8 cellular contexts compared by ENCODE assay signal in genomic region chr5:14581891-14582796, GRCh38. TPM values are rescaled to one million over a fixed set of nuclear protein-coding genes. Genes with fewer than 3 reads are reported as not detected.
DNase-seq lines count a peak whose midpoint lies in the region; ATAC-seq and TF ChIP-seq lines count a peak whose summit lies in the region.

No MANE protein-coding gene starts in this region.

- no peak for DNase-seq in AG09309 (ENCODE audit: low read depth)
- peak; percentile 77 to 79 for DNase-seq in NOMO-1 (lab: John Stamatoyannopoulos, UW; ENCODE audit: unreplicated experiment in 2 of 2)
- DNase-seq in activated T-cell treated with anti-CD3 and anti-CD28 coated beads for 24 hours (ENCODE audit: low read depth): peak; percentile 69
- DNase-seq in fibroblast of lung (ENCODE audit: low read depth in 2 of 2): peak; percentile 6 to 21
- DNase-seq in osteoblast (ENCODE audit: insufficient read length, low spot score, missing footprints): peak; percentile 74

- H4K20me1 ChIP-seq in fibroblast of lung (ENCODE audit: control insufficient read depth, extremely low read depth, insufficient read depth, low read length): no peaks in the 10 kb centered on the region
- no peaks in the 10 kb centered on the region for H4K20me1 ChIP-seq in osteoblast (ENCODE audit: insufficient read depth, low read length)

- ATAC-seq in GM18873 (IDR thresholded peaks at IDR 0.05; ENCODE audit: low FRiP score, unreplicated experiment) (peak; percentile 51), HG03159 (IDR thresholded peaks at IDR 0.05; ENCODE audit: unreplicated experiment) (peak; percentile 78)

- H3K9ac ChIP-seq in fibroblast of lung (ENCODE audit: insufficient read depth, low read length): peak overlapping the region; percentile 8

- H3K9me3 ChIP-seq in fibroblast of lung (ENCODE audit: control insufficient read depth, insufficient read depth, low read depth, low read length) (no peaks in the 10 kb centered on the region), osteoblast (ENCODE audit: low read depth, low read length) (no peaks in the 10 kb centered on the region), thymus (ENCODE audit: control insufficient read depth) (no peaks in the 10 kb centered on the region)

- H2AFZ ChIP-seq in fibroblast of lung (ENCODE audit: low read length) (no peak overlapping the region), osteoblast (ENCODE audit: low read length) (peak overlapping the region; percentile 22)

- H3K4me2 ChIP-seq in fibroblast of lung (ENCODE audit: extremely low read depth, insufficient read depth, low read length) (peak overlapping the region; percentile 69), osteoblast (ENCODE audit: insufficient read depth, low read length) (peak overlapping the region; percentile 81)

- H3K4me3 ChIP-seq in AG09309 (ENCODE audit: control insufficient read depth, low read depth, low read length) (peak overlapping the region; percentile 46), fibroblast of lung (replicated peaks in 1 of 4; ENCODE audit: control extremely low read depth in 1 of 4, insufficient read depth in 1 of 4, low read depth in 3 of 4, low read length in 4 of 4) (peak overlapping the region in 3 of 4 experiments; percentile 18 to 59 (median 43)), osteoblast (ENCODE audit: insufficient read depth, low read length) (peak overlapping the region; percentile 66), thymus (ENCODE audit: low read length) (peak overlapping the region; percentile 81)

- H3K27me3 ChIP-seq in fibroblast of lung (ENCODE audit: control insufficient read depth, insufficient read depth, low read length) (peaks cover 17% of the 10 kb centered on the region), osteoblast (ENCODE audit: insufficient read depth, low read length) (peaks cover 81% of the 10 kb centered on the region), thymus (ENCODE audit: control insufficient read depth, insufficient read depth) (peaks cover 12% of the 10 kb centered on the region)

- H3K4me1 ChIP-seq in fibroblast of lung (ENCODE audit: control insufficient read depth, extremely low read depth, insufficient read depth, low read length): no peaks in the 10 kb centered on the region
- H3K4me1 ChIP-seq in osteoblast (ENCODE audit: insufficient read depth, low read length): peaks cover 8% of the 10 kb centered on the region
- H3K4me1 ChIP-seq in thymus (ENCODE audit: control insufficient read depth, insufficient read depth, low read length): peaks cover 4% of the 10 kb centered on the region

- H3K79me2 ChIP-seq in fibroblast of lung (ENCODE audit: control insufficient read depth, insufficient read depth, low read length) (no peaks in the 10 kb centered on the region), osteoblast (ENCODE audit: insufficient read depth, low read length) (no peaks in the 10 kb centered on the region)

- WGBS in thymus: 7% methylated on average over 86 of the region's 86 CpGs

- TF ChIP-seq CTCF in AG09309 (IDR thresholded peaks at IDR 0.05; ENCODE audit: control insufficient read depth, insufficient read depth, low read depth, low read length, missing control alignments) (peak; percentile 6), fibroblast of lung (conservative IDR thresholded peaks at IDR 0.05 in 1 of 2, IDR thresholded peaks at IDR 0.05 in 1 of 2; ENCODE audit: low read depth in 1 of 2, low read length in 2 of 2) (no peak), osteoblast (IDR thresholded peaks at IDR 0.05; ENCODE audit: extremely low read depth, low read depth, low read length) (no peak)

- H3K36me3 ChIP-seq in fibroblast of lung (ENCODE audit: control insufficient read depth, insufficient read depth, low read length) (no peaks in the 10 kb centered on the region), osteoblast (ENCODE audit: insufficient read depth, low read length) (no peaks in the 10 kb centered on the region), thymus (ENCODE audit: control insufficient read depth, insufficient read depth) (no peaks in the 10 kb centered on the region)

- H3K27ac ChIP-seq in fibroblast of lung (ENCODE audit: insufficient read depth, low read length) (no peak overlapping the region), osteoblast (ENCODE audit: low read depth, low read length) (no peak overlapping the region), thymus (ENCODE audit: low read depth) (peak overlapping the region; percentile 87)

RNA-seq across cellular contexts. Expression of gene OTULINL, which starts 0.6 kb away (rescaled TPM):
- total RNA-seq in fibroblast of lung: under 0.01 and 0.17 TPM in 2 replicates
- polyA plus RNA-seq in fibroblast of lung: 0.76 and 2.4 TPM in 2 replicates
- 0.61 and 0.90 TPM in 2 replicates for polyA plus RNA-seq in fibroblast of lung (2012)
- polyA minus RNA-seq in fibroblast of lung (ENCODE audit: low replicate concordance): 0.24 TPM in 1 of 2 replicates, not detected in the other
- under 0.01 and 0.36 TPM in 2 replicates for total RNA-seq in osteoblast
- polyA plus RNA-seq in thymus: 9.1 TPM
